25 cellular contexts compared by ENCODE assay signal in genomic region chr6:119568580-119568979, GRCh38.
"Had no signal": no experiment of that assay in that cellular context is flagged by ENCODE, and none has a peak within 500 bp of the region (broad histone marks: within the 10 kb centered on the region; RNA-seq: fewer than 3 reads in every experiment).

No MANE protein-coding gene starts in this region.

- H3K9me3 ChIP-seq: colonic mucosa, gastroesophageal sphincter, heart left ventricle, left lung, lower lobe of right lung, mucosa of descending colon had no signal

- H2AFZ ChIP-seq: hepatocyte had no signal

- H3K27me3 ChIP-seq: colonic mucosa, foreskin keratinocyte, gastroesophageal sphincter, heart left ventricle, hepatocyte, left lung had no signal

- ATAC-seq: effector memory CD8-positive, alpha-beta T cell; esophagus mucosa; foreskin keratinocyte; gastroesophageal sphincter; heart left ventricle; left cardiac atrium; left lung; left ventricle myocardium superior; lower lobe of right lung; mucosa of descending colon had no signal

- FAIRE-seq: endometrium, endothelial cell of umbilical vein, frontal cortex had no signal

- H3K27ac ChIP-seq: colonic mucosa, epithelial cell of prostate, foreskin keratinocyte, gastroesophageal sphincter, heart left ventricle, hepatocyte, left lung, lower lobe of right lung had no signal

- H3K79me2 ChIP-seq: hepatocyte had no signal

- DNase-seq: cerebellar nuclear complex; colonic mucosa; cortex of kidney; effector CD8-positive, alpha-beta T cell; effector memory CD8-positive, alpha-beta T cell; endodermal cell; erythroblast; foreskin keratinocyte; heart left ventricle; hypothalamus; immature natural killer cell; islet precursor cell; left cardiac atrium; left lung; left ventricle myocardium superior; lower lobe of right lung; mesenchymal stem cell; mucosa of descending colon had no signal

- H3K4me2 ChIP-seq: hepatocyte had no signal

- H3K4me1 ChIP-seq: colonic mucosa, foreskin keratinocyte, gastroesophageal sphincter, heart left ventricle, left lung, lower lobe of right lung had no signal

- H3K36me3 ChIP-seq: colonic mucosa, gastroesophageal sphincter, heart left ventricle, left lung, lower lobe of right lung had no signal

- H3K4me3 ChIP-seq: colonic mucosa, gastroesophageal sphincter, heart left ventricle, hepatocyte, left lung, lower lobe of right lung, mucosa of descending colon had no signal
